In the genomic region with DNA sequence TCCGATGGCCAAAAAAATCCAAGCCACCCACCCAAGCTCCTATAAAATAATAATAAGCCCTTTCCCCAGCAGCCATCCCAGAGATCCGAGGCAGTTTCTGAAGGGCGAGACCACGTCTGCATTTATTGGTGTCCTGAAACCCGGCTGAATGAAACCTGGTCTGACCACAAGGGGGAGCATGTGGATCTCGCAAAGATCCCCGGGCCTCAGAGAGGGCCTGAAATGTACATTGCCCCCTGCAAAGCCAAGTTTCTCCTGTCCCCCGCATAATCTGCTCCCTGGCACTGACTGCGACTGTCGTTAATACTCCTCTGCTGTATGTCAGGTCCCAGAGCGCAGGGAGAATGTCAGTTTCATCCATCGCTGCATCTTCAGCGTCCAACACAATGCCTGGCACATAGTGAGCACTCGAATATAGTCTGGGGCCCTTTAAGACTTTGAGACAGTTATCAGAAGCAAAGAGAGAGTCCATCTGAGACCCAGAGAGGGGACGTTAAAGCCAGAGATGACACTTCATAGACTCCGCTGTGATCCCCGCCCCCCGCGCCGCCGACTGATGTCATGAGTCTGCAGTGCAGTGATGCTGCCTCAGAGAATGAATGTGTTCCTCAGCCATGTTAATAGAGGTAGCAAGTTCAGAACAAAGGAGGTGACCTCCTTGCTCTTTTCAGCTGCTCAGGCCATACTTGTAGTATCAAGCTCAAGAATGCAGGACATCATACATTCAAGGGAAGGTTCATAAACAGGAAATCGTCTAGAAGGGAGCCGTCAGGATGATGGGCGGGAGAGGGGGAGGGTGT, we compare ENCODE assay signal across 8 cellular contexts.
DNase-seq lines count a peak whose midpoint lies in the region; ATAC-seq and TF ChIP-seq lines count a peak whose summit lies in the region.

No MANE protein-coding gene starts in this region.

- ATAC-seq in gastrocnemius medialis (peak in 1 of 2 donors; percentile 60), HG03442 (IDR thresholded peaks at IDR 0.05; ENCODE audit: unreplicated experiment) (no peak), GM19324 (IDR thresholded peaks at IDR 0.05; ENCODE audit: low FRiP score, unreplicated experiment) (no peak)

- H3K27ac ChIP-seq in hepatocyte, result no peak overlapping the region
- H3K27ac ChIP-seq in gastrocnemius medialis, result no peak overlapping the region

- intact Hi-C loops in gastrocnemius medialis (cut with DNase I; ENCODE audit: low total_unique reads), result loop anchor here (1.0 to 2.0 kb wide), 2 partner anchors 67 to 293 kb away; no protein-coding TSS in a partner anchor

- H3K4me2 ChIP-seq in hepatocyte, result no peak overlapping the region

- no peaks in the 10 kb centered on the region for H3K36me3 ChIP-seq in hepatocyte (replicated peaks; ENCODE audit: insufficient read depth, low read depth)
- H3K36me3 ChIP-seq in gastrocnemius medialis, result no peaks in the 10 kb centered on the region

- no peak overlapping the region for H2AFZ ChIP-seq in hepatocyte

- 52% methylated on average over 23 of the region's 24 CpGs for WGBS in hepatocyte (ENCODE audit: low lambda C conversion rate, missing lambda C conversion rate)

- no peaks in the 10 kb centered on the region for H3K9me2 ChIP-seq in hepatocyte (replicated peaks; ENCODE audit: insufficient read depth)

- H3K9me3 ChIP-seq in hepatocyte (ENCODE audit: low read depth) (no peaks in the 10 kb centered on the region), gastrocnemius medialis (no peaks in the 10 kb centered on the region)

- no peaks in the 10 kb centered on the region for H3K4me1 ChIP-seq in hepatocyte (ENCODE audit: insufficient read depth)
- H3K4me1 ChIP-seq in gastrocnemius medialis, result no peaks in the 10 kb centered on the region

- TF ChIP-seq CTCF in GM10266 (IDR thresholded peaks at IDR 0.05; ENCODE audit: control insufficient read depth, insufficient read depth, low read depth, missing control alignments) (peak; percentile 76), hepatocyte (IDR thresholded peaks at IDR 0.05; ENCODE audit: poor library complexity) (peak; percentile 85), gastrocnemius medialis (IDR thresholded peaks at IDR 0.05 in 4 of 5, conservative IDR thresholded peaks at IDR 0.05 in 1 of 5) (peak; percentile 35 to 79 (median 70))

- H3K27me3 ChIP-seq in hepatocyte (peaks cover 36% of the 10 kb centered on the region), gastrocnemius medialis (peaks cover 17 to 33% (median 20%) of the 10 kb centered on the region in 3 donors)

- no peaks in the 10 kb centered on the region for H4K20me1 ChIP-seq in hepatocyte (ENCODE audit: insufficient read depth, poor library complexity, severe bottlenecking)

- no peak for TF ChIP-seq POLR2A in gastrocnemius medialis (IDR thresholded peaks at IDR 0.05)

- in situ Hi-C loops in gastrocnemius medialis (cut with MboI; ENCODE audit: low sequenced_read_pairs in 4 of 4), result loop anchor here (5.0 to 25.0 kb wide), 4 partner anchors 96 to 297 kb away; partner anchors contain the start of genes CFAP77 (in 1 of the 4) and TTF1 (in 1 of the 4)

- DNase-seq in GM10266 (ENCODE audit: extremely low spot score) (peak; percentile 89), NCI-H128 (lab: John Stamatoyannopoulos, UW; ENCODE audit: unreplicated experiment) (peak; percentile 45), T-helper 2 cell (peak in 4 of 5 experiments; percentile 19 to 55 (median 50)), anterior cingulate cortex (lab: John Stamatoyannopoulos, UW) (peak in 47 of 58 donors; percentile 1 to 69 (median 16)), hepatocyte (ENCODE audit: low spot score) (peak; percentile 84), gastrocnemius medialis (peak; percentile 14 to 25)

- H3K4me3 ChIP-seq in hepatocyte (no peak overlapping the region), gastrocnemius medialis (no peak overlapping the region)

- no peaks in the 10 kb centered on the region for H3K79me2 ChIP-seq in hepatocyte

Comparison
In these comparisons a context has a peak if more than half of its experiments do, and no peak if none do; other contexts are left out.
1. DNase-seq: peak in every context shown above with its lines; median percentile 89 in GM10266; 84 in hepatocyte; 50 in T-helper 2 cell; 45 in NCI-H128; 20 in gastrocnemius medialis; 16 in anterior cingulate cortex.